ENCODE assay signal across 1 cellular context in genomic region chr18:23354625-23355024, GRCh38.
TF ChIP-seq lines count a peak whose summit lies in the region.

No MANE protein-coding gene starts in this region.

TF ChIP-seq in SK-N-SH, 30 proteins besides CTCF, POLR2A, EP300 and RAD21 (continued from another document):
- TF ChIP-seq PBX3 (IDR thresholded peaks at IDR 0.05): peak; percentile 87
